ENCODE assay signal across 11 cellular contexts in the genomic region with DNA sequence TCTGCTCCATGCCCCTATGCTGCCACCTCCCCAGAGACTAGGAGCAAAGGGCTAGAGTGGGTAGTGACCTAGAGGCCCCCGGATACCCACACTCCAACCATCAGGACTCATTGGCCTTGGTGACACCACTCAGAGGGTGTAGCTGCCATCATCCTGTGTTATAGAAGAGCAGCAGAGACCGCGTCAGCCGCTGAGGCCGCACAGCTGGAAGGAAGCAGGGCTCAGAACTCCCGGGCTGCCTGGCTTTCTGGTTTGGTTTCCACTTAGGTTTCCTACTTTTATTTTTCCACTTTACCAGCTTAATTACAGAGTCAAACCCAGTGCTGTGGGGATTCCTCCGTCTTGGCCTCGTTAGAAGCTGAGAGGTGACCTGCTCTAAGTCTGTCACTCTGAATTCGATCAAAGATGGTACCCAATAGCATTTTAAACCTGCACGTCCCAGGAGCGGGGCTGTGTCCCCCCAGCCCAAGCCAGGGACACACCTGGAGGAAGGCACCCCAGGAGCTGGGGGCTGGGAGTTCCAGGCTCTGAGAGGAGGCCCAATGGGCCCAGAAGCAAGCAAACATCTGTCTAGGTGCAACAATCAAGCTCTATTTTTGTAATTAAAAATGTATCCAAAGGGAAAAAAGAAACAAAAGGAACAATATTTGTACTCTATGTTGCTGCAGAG. TPM values are rescaled to one million over a fixed set of nuclear protein-coding genes. Genes with fewer than 3 reads are reported as not detected.
DNase-seq lines count a peak whose midpoint lies in the region; ATAC-seq and TF ChIP-seq lines count a peak whose summit lies in the region.
"Had no signal": no experiment of that assay in that cellular context is flagged by ENCODE, and none has a peak within 500 bp of the region (broad histone marks: within the 10 kb centered on the region; RNA-seq: fewer than 3 reads in every experiment).

No MANE protein-coding gene starts in this region.

- DNase-seq in breast epithelium (ENCODE audit: low spot score in 2 of 2): no peak
- no peak for DNase-seq in MCF 10A (ENCODE audit: unreplicated experiment)
- no peak for DNase-seq in activated T-helper 1 cell treated with anti-CD3 and anti-CD28 coated beads, Interleukin-12 subunit alpha, Interleukin-12 subunit beta, Interleukin-2, Interleukin-4 antibody, amounts not matched to agents 30 ng/mL and 10 ng/mL and 1 ng/mL, durations not matched to agents 14 hours and 24 hours and 36 hours (ENCODE audit: low spot score)
- DNase-seq in mesothelial cell of epicardium (ENCODE audit: low spot score in 2 of 2, unreplicated experiment in 2 of 2): no peak
- DNase-seq in tibial nerve (ENCODE audit: low spot score in 2 of 2): no peak
- DNase-seq in GM13976 (ENCODE audit: low spot score): no peak
- no peak for DNase-seq in NCI-H1694 (lab: John Stamatoyannopoulos, UW)

- no peak overlapping the region for H3K4me3 Mint-ChIP-seq in MCF 10A (ENCODE audit: unreplicated experiment)
- H3K4me3 Mint-ChIP-seq in activated T-helper 1 cell treated with anti-CD3 and anti-CD28 coated beads, Interleukin-12 subunit alpha, Interleukin-12 subunit beta, Interleukin-2, Interleukin-4 antibody, amounts not matched to agents 30 ng/mL and 10 ng/mL and 1 ng/mL, durations not matched to agents 14 hours and 24 hours and 36 hours: peak overlapping the region; percentile 7
- peak overlapping the region; percentile 30 for H3K4me3 Mint-ChIP-seq in mesothelial cell of epicardium

- H3K36me3 ChIP-seq in breast epithelium (no peaks in the 10 kb centered on the region), tibial nerve (no peaks in the 10 kb centered on the region)
- H3K36me3 ChIP-seq: upper lobe of left lung had no signal

- no peak for ATAC-seq in GM19463 (IDR thresholded peaks at IDR 0.05; ENCODE audit: unreplicated experiment)

- H3K4me1 ChIP-seq in breast epithelium (peaks cover 8 to 20% of the 10 kb centered on the region in 2 donors), tibial nerve (peaks cover 0 to 58% (median 23%) of the 10 kb centered on the region in 4 donors)

- CTCF ChIA-PET in MCF 10A (lab: Yijun Ruan, JAX): interaction anchor here (0.6 to 13.1 kb wide), 31 partner anchors 10 to 583 kb away, joined by 3 to 443 read pairs (median 4); partner anchors contain the start of genes PHLDA2 and TSSC4

- H3K4me1 Mint-ChIP-seq in MCF 10A (ENCODE audit: insufficient read depth, unreplicated experiment): peaks cover 5% of the 10 kb centered on the region
- peaks cover 9% of the 10 kb centered on the region for H3K4me1 Mint-ChIP-seq in activated T-helper 1 cell treated with anti-CD3 and anti-CD28 coated beads, Interleukin-12 subunit alpha, Interleukin-12 subunit beta, Interleukin-2, Interleukin-4 antibody, amounts not matched to agents 30 ng/mL and 10 ng/mL and 1 ng/mL, durations not matched to agents 14 hours and 24 hours and 36 hours (ENCODE audit: low read depth)
- peaks cover 36% of the 10 kb centered on the region for H3K4me1 Mint-ChIP-seq in mesothelial cell of epicardium

- TF ChIP-seq CTCF in breast epithelium (IDR thresholded peaks at IDR 0.05) (no peak), MCF 10A (IDR thresholded peaks at IDR 0.05; ENCODE audit: unreplicated experiment) (no peak), mesothelial cell of epicardium (IDR thresholded peaks at IDR 0.05; ENCODE audit: unreplicated experiment) (no peak), tibial nerve (IDR thresholded peaks at IDR 0.05) (no peak), GM13976 (IDR thresholded peaks at IDR 0.05; ENCODE audit: borderline replicate concordance, control extremely low read depth, extremely low read depth, insufficient read depth, missing control alignments) (no peak)

- intact Hi-C loops in breast epithelium (cut with DNase I; ENCODE audit: low total_unique reads) (loop anchor here (2.0 to 10.0 kb wide), 2 partner anchors 183 to 357 kb away; no protein-coding TSS in a partner anchor), MCF 10A (cut with micrococcal nuclease) (loop anchor here (1.0 to 2.0 kb wide), 3 partner anchors 195 to 459 kb away; no protein-coding TSS in a partner anchor)
- intact Hi-C loops in activated T-helper 1 cell treated with anti-CD3 and anti-CD28 coated beads, Interleukin-12 subunit alpha, Interleukin-12 subunit beta, Interleukin-2, Interleukin-4 antibody, amounts not matched to agents 30 ng/mL and 10 ng/mL and 1 ng/mL, durations not matched to agents 14 hours and 24 hours and 36 hours (cut with micrococcal nuclease): loop anchor here (1.0 to 5.0 kb wide), 4 partner anchors 100 to 459 kb away; no protein-coding TSS in a partner anchor

- H3K27me3 Mint-ChIP-seq in MCF 10A (ENCODE audit: insufficient read depth, unreplicated experiment): no peaks in the 10 kb centered on the region
- peaks cover 14% of the 10 kb centered on the region for H3K27me3 Mint-ChIP-seq in activated T-helper 1 cell treated with anti-CD3 and anti-CD28 coated beads, Interleukin-12 subunit alpha, Interleukin-12 subunit beta, Interleukin-2, Interleukin-4 antibody, amounts not matched to agents 30 ng/mL and 10 ng/mL and 1 ng/mL, durations not matched to agents 14 hours and 24 hours and 36 hours (ENCODE audit: insufficient read depth)
- no peaks in the 10 kb centered on the region for H3K27me3 Mint-ChIP-seq in mesothelial cell of epicardium (ENCODE audit: low read depth)

- WGBS in tibial nerve, 2 donors: 79 to 88% methylated on average over 11 of the region's 11 CpGs

- H3K4me3 ChIP-seq in breast epithelium (no peak overlapping the region), tibial nerve (no peak overlapping the region)
- H3K4me3 ChIP-seq: PC-9, upper lobe of left lung had no signal

- TF ChIP-seq POLR2A in breast epithelium (IDR thresholded peaks at IDR 0.05) (no peak), tibial nerve (IDR thresholded peaks at IDR 0.05) (no peak)

- BruUV-seq in MCF 10A (replicated peaks; lab: Mats Ljungman, UMichigan): no TSS peak

- H3K9me3 ChIP-seq in breast epithelium (no peaks in the 10 kb centered on the region), tibial nerve (no peaks in the 10 kb centered on the region)
- H3K9me3 ChIP-seq: upper lobe of left lung had no signal

- H3K27me3 ChIP-seq in breast epithelium: no peaks in the 10 kb centered on the region
- H3K27me3 ChIP-seq in tibial nerve: no peaks in the 10 kb centered on the region

- H3K27ac Mint-ChIP-seq in MCF 10A (ENCODE audit: low read depth, unreplicated experiment): no peak overlapping the region
- no peak overlapping the region for H3K27ac Mint-ChIP-seq in activated T-helper 1 cell treated with anti-CD3 and anti-CD28 coated beads, Interleukin-12 subunit alpha, Interleukin-12 subunit beta, Interleukin-2, Interleukin-4 antibody, amounts not matched to agents 30 ng/mL and 10 ng/mL and 1 ng/mL, durations not matched to agents 14 hours and 24 hours and 36 hours
- peak overlapping the region; percentile 78 for H3K27ac Mint-ChIP-seq in mesothelial cell of epicardium

- TF ChIP-seq EP300 in tibial nerve (IDR thresholded peaks at IDR 0.05): no peak

- H3K27ac ChIP-seq in breast epithelium (peak overlapping the region; percentile 84 to 92), tibial nerve (peak overlapping the region in 3 of 4 donors; percentile 9 to 92 (median 77))
- H3K27ac ChIP-seq: PC-9 had no signal

- no peaks in the 10 kb centered on the region for H3K9me3 Mint-ChIP-seq in MCF 10A (ENCODE audit: unreplicated experiment)
- no peaks in the 10 kb centered on the region for H3K9me3 Mint-ChIP-seq in activated T-helper 1 cell treated with anti-CD3 and anti-CD28 coated beads, Interleukin-12 subunit alpha, Interleukin-12 subunit beta, Interleukin-2, Interleukin-4 antibody, amounts not matched to agents 30 ng/mL and 10 ng/mL and 1 ng/mL, durations not matched to agents 14 hours and 24 hours and 36 hours
- H3K9me3 Mint-ChIP-seq in mesothelial cell of epicardium: no peaks in the 10 kb centered on the region
- H3K9me3 Mint-ChIP-seq: dendritic cell treated with granulocyte-macrophage colony-stimulating factor and Interleukin-4, amounts not matched to agents 40 ng/mL and 50 ng/mL, for 4 days had no signal

- peaks cover 2% of the 10 kb centered on the region for H3K36me3 Mint-ChIP-seq in MCF 10A (ENCODE audit: insufficient read depth, unreplicated experiment)
- H3K36me3 Mint-ChIP-seq in activated T-helper 1 cell treated with anti-CD3 and anti-CD28 coated beads, Interleukin-12 subunit alpha, Interleukin-12 subunit beta, Interleukin-2, Interleukin-4 antibody, amounts not matched to agents 30 ng/mL and 10 ng/mL and 1 ng/mL, durations not matched to agents 14 hours and 24 hours and 36 hours (ENCODE audit: low read depth): no peaks in the 10 kb centered on the region
- H3K36me3 Mint-ChIP-seq in mesothelial cell of epicardium: peaks cover 5% of the 10 kb centered on the region

- in situ Hi-C loops in GM13976 (cut with MboI; ENCODE audit: low sequenced_read_pairs, unreplicated experiment): no loop called here

- POLR2A ChIA-PET in MCF 10A (lab: Yijun Ruan, JAX): interaction anchor here (1.1 to 6.9 kb wide), 6 partner anchors 42 to 487 kb away, joined by 4 to 68 read pairs (median 4); partner anchors contain the start of genes PHLDA2 and TSSC4

RNA-seq across cellular contexts. Expression of gene CDKN1C, which starts 2.1 kb away (rescaled TPM):
- 100 to 1,000 TPM in 1 of 3 donors, 10 to 100 TPM in 2; 48.2 to 136 (median 88.8) TPM for total RNA-seq in breast epithelium
- 5.7 and 6.9 TPM in 2 replicates for total RNA-seq in MCF 10A (2022)
- total RNA-seq in activated T-helper 1 cell treated with anti-CD3 and anti-CD28 coated beads, Interleukin-12 subunit alpha, Interleukin-12 subunit beta, Interleukin-2, Interleukin-4 antibody, amounts not matched to agents 30 ng/mL and 10 ng/mL and 1 ng/mL, durations not matched to agents 14 hours and 24 hours and 36 hours: 3.1 and 3.9 TPM in 2 replicates
- total RNA-seq in mesothelial cell of epicardium: 132 to 148 TPM (median 146 TPM) in 3 replicates
- total RNA-seq in tibial nerve: 100 to 1,000 TPM; 128 to 330 (median 260) TPM

RNA-seq across cellular contexts. Expression of gene PHLDA2, which starts 41.6 kb away (rescaled TPM):
- total RNA-seq in breast epithelium (1 to 10 TPM in 2 of 3 donors, not detected in 1; 2.0 to 2.3 TPM), MCF 10A (2022) (118 and 135 TPM in 2 replicates), mesothelial cell of epicardium (1.3 to 1.9 TPM (median 1.5 TPM) in 3 replicates), tibial nerve (1 to 10 TPM; 3.3 to 6.1 (median 5.1) TPM)
- 25.7 and 28.0 TPM in 2 replicates for total RNA-seq in activated T-helper 1 cell treated with anti-CD3 and anti-CD28 coated beads, Interleukin-12 subunit alpha, Interleukin-12 subunit beta, Interleukin-2, Interleukin-4 antibody, amounts not matched to agents 30 ng/mL and 10 ng/mL and 1 ng/mL, durations not matched to agents 14 hours and 24 hours and 36 hours
